ENCODE assay signal across 14 cellular contexts in the genomic region with DNA sequence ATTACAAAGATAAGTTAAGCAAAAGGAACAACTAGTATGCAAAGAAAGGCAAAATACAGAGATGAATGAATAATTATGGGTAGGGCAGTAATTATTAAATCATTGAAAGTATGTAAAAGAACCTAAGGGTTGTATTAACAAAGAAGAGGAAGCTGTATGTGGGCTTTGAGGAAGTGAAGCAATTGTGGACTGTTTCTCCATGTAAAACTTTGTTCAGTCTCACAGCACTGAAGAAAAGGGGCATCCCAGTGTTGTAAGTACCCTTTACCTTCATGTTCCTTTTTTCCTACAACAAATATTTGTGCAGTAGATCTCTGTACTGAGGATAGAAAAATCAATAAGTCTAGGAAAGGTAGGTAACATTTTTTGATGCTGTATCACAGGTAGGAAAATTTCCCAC.
DNase-seq lines count a peak whose midpoint lies in the region; ATAC-seq and TF ChIP-seq lines count a peak whose summit lies in the region.
"Had no signal": no experiment of that assay in that cellular context is flagged by ENCODE, and none has a peak within 500 bp of the region (broad histone marks: within the 10 kb centered on the region; RNA-seq: fewer than 3 reads in every experiment).

No MANE protein-coding gene starts in this region.

- no peaks in the 10 kb centered on the region for H4K20me1 ChIP-seq in Karpas-422 (ENCODE audit: insufficient read depth, low read depth, low read length)
- H4K20me1 ChIP-seq: BLaER1 treated with 17β-estradiol and CSF1 and Interleukin-3, amounts not matched to agents 10 nM and 100 nM had no signal

- no peaks in the 10 kb centered on the region for H3K79me2 ChIP-seq in Karpas-422 (ENCODE audit: low read length)

- no peak for ATAC-seq in GM21737 (IDR thresholded peaks at IDR 0.05; ENCODE audit: unreplicated experiment)

- no peak overlapping the region for H3K4me2 ChIP-seq in Karpas-422 (ENCODE audit: low read depth, low read length, poor library complexity, severe bottlenecking)

- H3K36me3 ChIP-seq in Karpas-422 (ENCODE audit: insufficient read depth, low read length): no peaks in the 10 kb centered on the region
- H3K36me3 ChIP-seq: BLaER1 treated with 17β-estradiol and CSF1 and Interleukin-3, amounts not matched to agents 10 nM and 100 nM; HAP-1 had no signal

- TF ChIP-seq CTCF in foreskin fibroblast (IDR thresholded peaks at IDR 0.05; ENCODE audit: low read depth, low read length): no peak

- H3K27ac ChIP-seq in Karpas-422 (ENCODE audit: low read length): no peak overlapping the region

- no peaks in the 10 kb centered on the region for H3K9me2 ChIP-seq in Karpas-422 (replicated peaks; ENCODE audit: insufficient read depth, low read length)

- H3K4me3 ChIP-seq in Karpas-422 (ENCODE audit: low read length): no peak overlapping the region
- H3K4me3 ChIP-seq in foreskin fibroblast (ENCODE audit: low read depth in 1 of 2, low read length in 2 of 2): no peak overlapping the region
- H3K4me3 ChIP-seq: BLaER1 treated with 17β-estradiol and CSF1 and Interleukin-3, amounts not matched to agents 10 nM and 100 nM; HAP-1 had no signal

- DNase-seq in Karpas-422 (peak; percentile 45), NOMO-1 treated with dmso at 0.1 percent for 144 hours (lab: John Stamatoyannopoulos, UW; ENCODE audit: unreplicated experiment) (peak; percentile 33), dermis blood vessel endothelial cell (peak; percentile 11), foreskin fibroblast (no peak), putamen (ENCODE audit: low spot score) (no peak)
- DNase-seq in stimulated activated CD4-positive, alpha-beta T cell treated with anti-CD3 and anti-CD28 coated beads, Interleukin-1b, Interleukin-23, amount 100 ng/mL, for 48 hours: no peak
- DNase-seq: EL, NCI-H1048, NCI-H2107, NCI-H345, T-helper 1 cell had no signal

- H3K4me1 ChIP-seq in Karpas-422 (ENCODE audit: low read length): no peaks in the 10 kb centered on the region
- H3K4me1 ChIP-seq: HAP-1 had no signal

- H3K9me3 ChIP-seq in Karpas-422 (ENCODE audit: low read length): no peaks in the 10 kb centered on the region
- H3K9me3 ChIP-seq: HAP-1 had no signal

- no peaks in the 10 kb centered on the region; the same call in 1 of the 2 replicates for H3K27me3 ChIP-seq in Karpas-422 (ENCODE audit: low read length)
- H3K27me3 ChIP-seq: BLaER1 treated with 17β-estradiol and CSF1 and Interleukin-3, amounts not matched to agents 10 nM and 100 nM had no signal

- H2AFZ ChIP-seq in Karpas-422 (ENCODE audit: low read length): no peak overlapping the region

- no peak overlapping the region for H3K9ac ChIP-seq in Karpas-422 (ENCODE audit: low read length)
- H3K9ac ChIP-seq: BLaER1 treated with 17β-estradiol and CSF1 and Interleukin-3, amounts not matched to agents 10 nM and 100 nM had no signal

Comparison
In these comparisons a context has a peak if more than half of its experiments do, and no peak if none do; other contexts are left out.
1. DNase-seq: peak in Karpas-422 (single experiment), NOMO-1 treated with dmso at 0.1 percent for 144 hours (single experiment) and dermis blood vessel endothelial cell (single experiment); none in foreskin fibroblast (0 of 2), stimulated activated CD4-positive, alpha-beta T cell treated with anti-CD3 and anti-CD28 coated beads, Interleukin-1b, Interleukin-23, amount 100 ng/mL, for 48 hours (single experiment) and putamen (single experiment).